ENCODE assay signal across 9 cellular contexts in genomic region chr7:1555046-1555812, GRCh38. TPM values are rescaled to one million over a fixed set of nuclear protein-coding genes. Genes with fewer than 3 reads are reported as not detected.
DNase-seq lines count a peak whose midpoint lies in the region; ATAC-seq and TF ChIP-seq lines count a peak whose summit lies in the region.
"Had no signal": no experiment of that assay in that cellular context is flagged by ENCODE, and none has a peak within 500 bp of the region (broad histone marks: within the 10 kb centered on the region; RNA-seq: fewer than 3 reads in every experiment).

No MANE protein-coding gene starts in this region.

- H3K27ac Mint-ChIP-seq in naive thymus-derived CD8-positive, alpha-beta T cell = no peak overlapping the region

- peak; percentile 95 for DNase-seq in ELR (ENCODE audit: low read depth)
- DNase-seq in NCI-H2196 treated with DMSO at 0.1 percent for 48 hours (lab: John Stamatoyannopoulos, UW; ENCODE audit: unreplicated experiment) = peak; percentile 77
- peak; percentile 87 for DNase-seq in epidermal melanocyte (ENCODE audit: insufficient read length, low spot score)
- no peak for DNase-seq in naive thymus-derived CD8-positive, alpha-beta T cell
- no peak for DNase-seq in Karpas-422
- no peak for DNase-seq in hypothalamus (lab: John Stamatoyannopoulos, UW)

- H3K9ac ChIP-seq in parathyroid adenoma = no peak overlapping the region
- no peak overlapping the region for H3K9ac ChIP-seq in Karpas-422 (ENCODE audit: low read length)

- no peaks in the 10 kb centered on the region for H3K9me3 Mint-ChIP-seq in naive thymus-derived CD8-positive, alpha-beta T cell

- H3K27me3 ChIP-seq in parathyroid adenoma (ENCODE audit: control insufficient read depth, insufficient read depth, low read length) = no peaks in the 10 kb centered on the region
- no peaks in the 10 kb centered on the region for H3K27me3 ChIP-seq in Karpas-422 (ENCODE audit: low read length)

- H3K36me3 Mint-ChIP-seq in naive thymus-derived CD8-positive, alpha-beta T cell = no peaks in the 10 kb centered on the region

- peak overlapping the region; percentile 44 for H3K4me3 ChIP-seq in parathyroid adenoma (ENCODE audit: low read depth, low read length)
- no peak overlapping the region for H3K4me3 ChIP-seq in Karpas-422 (ENCODE audit: low read length)

- peak overlapping the region; percentile 68 for H2AFZ ChIP-seq in parathyroid adenoma
- no peak overlapping the region for H2AFZ ChIP-seq in Karpas-422 (ENCODE audit: low read length)

- peaks cover 11% of the 10 kb centered on the region for H3K4me1 ChIP-seq in parathyroid adenoma
- H3K4me1 ChIP-seq in Karpas-422 (ENCODE audit: low read length) = no peaks in the 10 kb centered on the region

- H3K27ac ChIP-seq in parathyroid adenoma (peak overlapping the region; percentile 91), Karpas-422 (ENCODE audit: low read length) (no peak overlapping the region)
- H3K27ac ChIP-seq: HL-60 had no signal

- peaks cover 0 to 9% (median 4%) of the 10 kb centered on the region in 4 donors for H3K4me1 Mint-ChIP-seq in naive thymus-derived CD8-positive, alpha-beta T cell

- peak overlapping the region; percentile 77 for H3K4me2 ChIP-seq in parathyroid adenoma (ENCODE audit: low read length)
- H3K4me2 ChIP-seq in Karpas-422 (ENCODE audit: low read depth, low read length, poor library complexity, severe bottlenecking) = no peak overlapping the region

- H3K79me2 ChIP-seq in parathyroid adenoma (no peaks in the 10 kb centered on the region), Karpas-422 (ENCODE audit: low read length) (no peaks in the 10 kb centered on the region)

- no peaks in the 10 kb centered on the region for H4K20me1 ChIP-seq in Karpas-422 (ENCODE audit: insufficient read depth, low read depth, low read length)

- POLR2A ChIA-PET in naive thymus-derived CD8-positive, alpha-beta T cell (lab: Charles Lee) = interaction anchor here (0.6 to 2.6 kb wide), 2 partner anchors 22 to 225 kb away, joined by 4 to 13 read pairs; no protein-coding TSS in a partner anchor

- H3K9me3 ChIP-seq in parathyroid adenoma (ENCODE audit: control insufficient read depth, low read length) (no peaks in the 10 kb centered on the region), Karpas-422 (ENCODE audit: low read length) (no peaks in the 10 kb centered on the region)

- H3K4me3 Mint-ChIP-seq in naive thymus-derived CD8-positive, alpha-beta T cell = no peak overlapping the region

- H3K9me2 ChIP-seq in Karpas-422 (replicated peaks; ENCODE audit: insufficient read depth, low read length) = no peaks in the 10 kb centered on the region

- no peak for ATAC-seq in naive thymus-derived CD8-positive, alpha-beta T cell
- ATAC-seq in HG03565 (IDR thresholded peaks at IDR 0.05; ENCODE audit: unreplicated experiment) = no peak

- TF ChIP-seq CTCF in parathyroid adenoma (IDR thresholded peaks at IDR 0.05) = no peak

- H3K27me3 Mint-ChIP-seq in naive thymus-derived CD8-positive, alpha-beta T cell = no peaks in the 10 kb centered on the region

- H3K36me3 ChIP-seq in parathyroid adenoma (ENCODE audit: control insufficient read depth, insufficient read depth, low read length) (no peaks in the 10 kb centered on the region), Karpas-422 (ENCODE audit: insufficient read depth, low read length) (no peaks in the 10 kb centered on the region)

RNA-seq across cellular contexts. Expression of gene TMEM184A, which starts 0.8 kb away (rescaled TPM):
- total RNA-seq in naive thymus-derived CD8-positive, alpha-beta T cell = not detected
- polyA plus RNA-seq in naive thymus-derived CD8-positive, alpha-beta T cell = under 1 TPM in 1 of 3 donors, not detected in 2; 0.04 TPM
- not detected in 2 replicates for total RNA-seq in Karpas-422 (2014; rRNA removed; shearing (Covaris generic); ENCODE audit: low replicate concordance)

RNA-seq across cellular contexts. Expression of gene PSMG3, which starts 14.6 kb away (rescaled TPM):
- total RNA-seq in naive thymus-derived CD8-positive, alpha-beta T cell = 10 to 100 TPM; 24.3 to 26.1 TPM
- 10 to 100 TPM; 43.5 to 45.8 (median 45.4) TPM for polyA plus RNA-seq in naive thymus-derived CD8-positive, alpha-beta T cell
- 29.9 and 70.4 TPM in 2 replicates for total RNA-seq in Karpas-422 (2014; rRNA removed; shearing (Covaris generic); ENCODE audit: low replicate concordance)

RNA-seq across cellular contexts. Expression of gene MAFK, which starts 24.7 kb away (rescaled TPM):
- 10 to 100 TPM; 55.1 to 56.1 TPM for total RNA-seq in naive thymus-derived CD8-positive, alpha-beta T cell
- under 1 TPM; 0.33 to 0.56 (median 0.46) TPM for polyA plus RNA-seq in naive thymus-derived CD8-positive, alpha-beta T cell
- total RNA-seq in Karpas-422 (2014; rRNA removed; shearing (Covaris generic); ENCODE audit: low replicate concordance) = 10.3 and 13.8 TPM in 2 replicates

RNA-seq across cellular contexts. Expression of gene INTS1, which starts 51.0 kb away (rescaled TPM):
- 100 to 1,000 TPM; 129 to 136 TPM for total RNA-seq in naive thymus-derived CD8-positive, alpha-beta T cell
- 10 to 100 TPM in 2 of 3 donors, 1 to 10 TPM in 1; 9.1 to 24.6 (median 18.5) TPM for polyA plus RNA-seq in naive thymus-derived CD8-positive, alpha-beta T cell
- 25.7 and 42.1 TPM in 2 replicates for total RNA-seq in Karpas-422 (2014; rRNA removed; shearing (Covaris generic); ENCODE audit: low replicate concordance)

Comparison
In these comparisons a context has a peak if more than half of its experiments do, and no peak if none do; other contexts are left out.
1. DNase-seq: peak in ELR (single experiment), NCI-H2196 treated with DMSO at 0.1 percent for 48 hours (single experiment) and epidermal melanocyte (single experiment); none in naive thymus-derived CD8-positive, alpha-beta T cell (0 of 10), Karpas-422 (single experiment) and hypothalamus (0 of 51).